8 cellular contexts compared by ENCODE assay signal in the genomic region with DNA sequence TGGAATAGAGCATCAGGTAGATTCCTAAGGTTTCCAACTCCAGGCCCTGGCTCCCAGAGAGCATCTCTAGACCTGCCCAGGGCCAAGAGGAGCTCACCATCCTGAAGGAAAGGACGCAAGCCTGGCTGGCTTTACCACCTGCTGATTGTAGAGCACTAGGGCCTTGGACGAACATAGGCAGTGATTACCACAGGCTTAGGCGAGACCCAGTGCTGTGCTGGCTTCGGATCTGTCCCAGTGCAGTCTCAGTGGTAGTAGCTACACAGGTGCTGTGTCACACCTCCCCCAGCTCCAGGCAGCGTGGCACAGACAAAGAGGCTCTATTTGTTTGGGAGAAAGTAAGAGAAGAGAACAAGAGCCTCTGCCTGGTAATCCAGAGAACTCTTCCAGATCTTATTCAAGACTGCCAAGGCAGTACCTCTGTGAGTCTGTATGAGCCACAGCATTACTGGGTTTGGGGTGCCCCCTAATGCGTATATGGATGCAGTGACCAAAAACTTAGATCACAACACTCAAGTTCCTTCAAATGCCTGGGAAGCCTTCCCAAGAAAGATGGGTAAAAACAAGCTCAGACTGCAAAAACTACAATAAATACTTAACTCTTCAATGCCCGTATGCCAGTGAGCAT. TPM values are rescaled to one million over a fixed set of nuclear protein-coding genes. Genes with fewer than 3 reads are reported as not detected.
DNase-seq lines count a peak whose midpoint lies in the region; ATAC-seq, FAIRE-seq and TF ChIP-seq lines count a peak whose summit lies in the region.

No MANE protein-coding gene starts in this region.

- H3K9me3 ChIP-seq in kidney (ENCODE audit: control insufficient read depth in 1 of 2, low read length in 2 of 2) = no peaks in the 10 kb centered on the region

- H3K9me3 Mint-ChIP-seq in activated T-helper 17 cell treated with anti-CD3 and anti-CD28 coated beads, Interleukin-2, amount 50 U/mL, for 72 hours = no peaks in the 10 kb centered on the region

- H3K4me1 Mint-ChIP-seq in activated T-helper 17 cell treated with anti-CD3 and anti-CD28 coated beads, Interleukin-2, amount 50 U/mL, for 72 hours = peaks cover 7% of the 10 kb centered on the region

- H3K36me3 ChIP-seq in kidney (ENCODE audit: control insufficient read depth in 1 of 2, insufficient read depth in 2 of 2, low read length in 2 of 2) = no peaks in the 10 kb centered on the region

- H3K4me3 ChIP-seq in kidney (ENCODE audit: low read length in 2 of 2) = no peak overlapping the region

- no peak overlapping the region for H3K27ac ChIP-seq in kidney (ENCODE audit: low read depth in 2 of 2, low read length in 2 of 2)

- H3K9ac ChIP-seq in kidney (ENCODE audit: low read length in 2 of 2) = no peak overlapping the region

- H3K4me3 Mint-ChIP-seq in activated T-helper 17 cell treated with anti-CD3 and anti-CD28 coated beads, Interleukin-2, amount 50 U/mL, for 72 hours = no peak overlapping the region

- H3K4me1 ChIP-seq in kidney (ENCODE audit: control insufficient read depth in 1 of 2, insufficient read depth in 1 of 2, low read depth in 1 of 2, low read length in 2 of 2) = no peaks in the 10 kb centered on the region

- H3K27ac Mint-ChIP-seq in activated T-helper 17 cell treated with anti-CD3 and anti-CD28 coated beads, Interleukin-2, amount 50 U/mL, for 72 hours = peak overlapping the region; percentile 64

- intact Hi-C loops in kidney (cut with DNase I) = no loop called here

- peaks cover 7% of the 10 kb centered on the region for H3K27me3 Mint-ChIP-seq in activated T-helper 17 cell treated with anti-CD3 and anti-CD28 coated beads, Interleukin-2, amount 50 U/mL, for 72 hours

- no peak for FAIRE-seq in kidney (lab: Jason Lieb, UNC)

- ATAC-seq in HG02798 (IDR thresholded peaks at IDR 0.05; ENCODE audit: poor library complexity, unreplicated experiment) (peak; percentile 53), esophagus mucosa (no peak), GM18868 (IDR thresholded peaks at IDR 0.05; ENCODE audit: unreplicated experiment) (no peak), HG03196 (IDR thresholded peaks at IDR 0.05; ENCODE audit: unreplicated experiment) (no peak)
- ATAC-seq in activated T-helper 17 cell treated with anti-CD3 and anti-CD28 coated beads, Interleukin-2, amount 50 U/mL, for 72 hours (replicated peaks) = peak; percentile 80

- peak; percentile 6 to 12 for DNase-seq in AML-193 (lab: John Stamatoyannopoulos, UW)
- no peak for DNase-seq in kidney
- no peak for DNase-seq in NCI-H128 (lab: John Stamatoyannopoulos, UW; ENCODE audit: unreplicated experiment)

- no peaks in the 10 kb centered on the region for H3K36me3 Mint-ChIP-seq in activated T-helper 17 cell treated with anti-CD3 and anti-CD28 coated beads, Interleukin-2, amount 50 U/mL, for 72 hours (ENCODE audit: low read depth)

- peak; percentile 30 for TF ChIP-seq CTCF in kidney (IDR thresholded peaks at IDR 0.05; ENCODE audit: borderline replicate concordance, extremely low read depth, insufficient read depth)

RNA-seq across cellular contexts. Expression of a gene that starts 25.4 kb away (rescaled TPM):
- 10 to 100 TPM; 34.9 to 89.7 TPM for total RNA-seq in activated T-helper 17 cell treated with anti-CD3 and anti-CD28 coated beads, Interleukin-2, amount 50 U/mL, for 72 hours
- 25.5 TPM for total RNA-seq in kidney
- polyA plus RNA-seq in kidney (ENCODE audit: insufficient read depth, low read depth, low replicate concordance) = 7.3 TPM
- total RNA-seq in esophagus mucosa = 14.1 TPM

RNA-seq across cellular contexts. Expression of a gene that starts 43.1 kb away (rescaled TPM):
- total RNA-seq in activated T-helper 17 cell treated with anti-CD3 and anti-CD28 coated beads, Interleukin-2, amount 50 U/mL, for 72 hours = 10 to 100 TPM; 43.6 to 53.8 TPM
- total RNA-seq in kidney = 17.4 TPM
- polyA plus RNA-seq in kidney (ENCODE audit: insufficient read depth, low read depth, low replicate concordance) = 6.2 TPM
- 15.8 TPM for total RNA-seq in esophagus mucosa

Comparison
In these comparisons a context has a peak if more than half of its experiments do, and no peak if none do; other contexts are left out.
1. DNase-seq: peak in AML-193 (2 of 2); none in kidney (single experiment) and NCI-H128 (single experiment).
2. ATAC-seq: peak in HG02798 (single experiment) and activated T-helper 17 cell treated with anti-CD3 and anti-CD28 coated beads, Interleukin-2, amount 50 U/mL, for 72 hours (single experiment); none in esophagus mucosa (single experiment), GM18868 (single experiment) and HG03196 (single experiment).